ENCODE assay signal across 8 cellular contexts in the genomic region with DNA sequence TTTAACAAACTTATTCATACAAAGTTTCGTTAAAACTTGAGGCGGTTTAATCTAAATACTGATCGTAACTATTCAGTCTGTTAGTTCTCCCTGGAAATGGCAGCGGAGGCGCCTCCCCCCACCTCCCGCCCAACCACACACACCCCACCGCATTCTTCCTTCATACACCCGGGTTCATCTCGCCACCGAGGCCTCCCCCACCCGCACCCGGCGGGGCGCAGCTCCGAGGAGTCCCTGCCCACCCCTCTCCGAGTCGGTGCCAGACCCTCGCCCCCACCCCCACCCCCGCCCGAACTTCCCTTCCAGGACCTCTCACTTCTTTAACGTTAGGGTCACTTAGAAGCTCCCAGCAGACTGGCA. TPM values are rescaled to one million over a fixed set of nuclear protein-coding genes. Genes with fewer than 3 reads are reported as not detected.
DNase-seq lines count a peak whose midpoint lies in the region; ATAC-seq and TF ChIP-seq lines count a peak whose summit lies in the region.

No MANE protein-coding gene starts in this region.

- DNase-seq in activated CD8-positive, alpha-beta memory T cell treated with anti-CD3 and anti-CD28 coated beads, Interleukin-2, amount 10 ng/mL, durations not matched to agents 7 days and 5 days = no peak
- DNase-seq in activated CD8-positive, alpha-beta memory T cell treated with anti-CD3 and anti-CD28 coated beads, Interleukin-2, amount 50 U/mL, for 48 hours = no peak
- peak; percentile 45 for DNase-seq in NOMO-1 treated with DMSO at 0.1 percent for 48 hours (lab: John Stamatoyannopoulos, UW; ENCODE audit: unreplicated experiment)
- no peak for DNase-seq in chondrocyte (ENCODE audit: low spot score)
- peak in 1 of 2 donors; percentile 92 for DNase-seq in lower leg skin (ENCODE audit: low spot score in 2 of 2)
- peak; percentile 50 for DNase-seq in transverse colon

- TF ChIP-seq EP300 in transverse colon (IDR thresholded peaks at IDR 0.05; ENCODE audit: low read depth) = no peak

- TF ChIP-seq POLR2A in lower leg skin (IDR thresholded peaks at IDR 0.05) (no peak), transverse colon (IDR thresholded peaks at IDR 0.05) (no peak)

- H3K36me3 Mint-ChIP-seq in activated CD8-positive, alpha-beta memory T cell treated with anti-CD3 and anti-CD28 coated beads, Interleukin-2, amount 10 ng/mL, durations not matched to agents 7 days and 5 days = no peaks in the 10 kb centered on the region
- H3K36me3 Mint-ChIP-seq in chondrocyte (ENCODE audit: low read depth) = no peaks in the 10 kb centered on the region

- CTCF ChIA-PET in activated CD8-positive, alpha-beta memory T cell treated with anti-CD3 and anti-CD28 coated beads, Interleukin-2, amount 10 ng/mL, durations not matched to agents 7 days and 5 days (lab: Charles Lee) = no interaction called here

- intact Hi-C loops in lower leg skin (cut with DNase I; ENCODE audit: low total_unique reads) (no loop called here), transverse colon (cut with DNase I; ENCODE audit: low total_unique reads) (no loop called here)

- H3K4me3 ChIP-seq in lower leg skin (ENCODE audit: low read depth, poor library complexity, severe bottlenecking) (peak overlapping the region; percentile 23), transverse colon (peak overlapping the region; percentile 60 to 84 (median 70))

- peak overlapping the region; percentile 64 for H3K27ac Mint-ChIP-seq in activated CD8-positive, alpha-beta memory T cell treated with anti-CD3 and anti-CD28 coated beads, Interleukin-2, amount 10 ng/mL, durations not matched to agents 7 days and 5 days
- H3K27ac Mint-ChIP-seq in chondrocyte (ENCODE audit: unreplicated experiment) = peak overlapping the region; percentile 96

- peaks cover 26% of the 10 kb centered on the region for H3K4me1 Mint-ChIP-seq in activated CD8-positive, alpha-beta memory T cell treated with anti-CD3 and anti-CD28 coated beads, Interleukin-2, amount 10 ng/mL, durations not matched to agents 7 days and 5 days
- peaks cover 28% of the 10 kb centered on the region for H3K4me1 Mint-ChIP-seq in chondrocyte (ENCODE audit: low read depth)

- H3K27ac ChIP-seq in transverse colon = peak overlapping the region; percentile 84 to 95 (median 91)

- H3K9me3 ChIP-seq in transverse colon = no peaks in the 10 kb centered on the region

- peaks cover 74% of the 10 kb centered on the region for H3K27me3 Mint-ChIP-seq in activated CD8-positive, alpha-beta memory T cell treated with anti-CD3 and anti-CD28 coated beads, Interleukin-2, amount 10 ng/mL, durations not matched to agents 7 days and 5 days
- H3K27me3 Mint-ChIP-seq in chondrocyte (ENCODE audit: low read depth) = no peaks in the 10 kb centered on the region

- TF ChIP-seq CTCF in chondrocyte (IDR thresholded peaks at IDR 0.05) (no peak), lower leg skin (IDR thresholded peaks at IDR 0.05) (no peak), transverse colon (IDR thresholded peaks at IDR 0.05) (no peak)

- in situ Hi-C loops in transverse colon (cut with MboI; ENCODE audit: low pct_ligation_motif_present in 1 of 4, low pct_unique_long_range_greater_than_20kb in 1 of 4, low sequenced_read_pairs in 3 of 4) = no loop called here

- peak overlapping the region; percentile 76 for H3K4me3 Mint-ChIP-seq in activated CD8-positive, alpha-beta memory T cell treated with anti-CD3 and anti-CD28 coated beads, Interleukin-2, amount 10 ng/mL, durations not matched to agents 7 days and 5 days
- H3K4me3 Mint-ChIP-seq in chondrocyte (ENCODE audit: unreplicated experiment) = peak overlapping the region; percentile 88

- peaks cover 0 to 21% (median 14%) of the 10 kb centered on the region in 4 donors for H3K4me1 ChIP-seq in transverse colon

- 2% methylated on average over 19 to 20 of the region's 21 CpGs for WGBS in lower leg skin, 2 donors
- 0% methylated on average over 17 of the region's 21 CpGs; no CpG with 5 or more reads in 1 of the 2 donors for WGBS in transverse colon (ENCODE audit: low coverage in 1 of 2), 2 donors

- H3K9me3 Mint-ChIP-seq in activated CD8-positive, alpha-beta memory T cell treated with anti-CD3 and anti-CD28 coated beads, Interleukin-2, amount 10 ng/mL, durations not matched to agents 7 days and 5 days (ENCODE audit: low read depth) = no peaks in the 10 kb centered on the region
- no peaks in the 10 kb centered on the region for H3K9me3 Mint-ChIP-seq in chondrocyte (ENCODE audit: low read depth)

- no peaks in the 10 kb centered on the region for H3K27me3 ChIP-seq in transverse colon

- H3K36me3 ChIP-seq in transverse colon = no peaks in the 10 kb centered on the region

- ATAC-seq in activated CD8-positive, alpha-beta memory T cell treated with anti-CD3 and anti-CD28 coated beads, Interleukin-2, amount 10 ng/mL, durations not matched to agents 7 days and 5 days = no peak
- ATAC-seq in HG03442 (IDR thresholded peaks at IDR 0.05; ENCODE audit: unreplicated experiment) (no peak), GM19395 (IDR thresholded peaks at IDR 0.05; ENCODE audit: unreplicated experiment) (no peak)

RNA-seq across cellular contexts. Expression of a gene that starts 0.9 kb away (rescaled TPM):
- total RNA-seq in activated CD8-positive, alpha-beta memory T cell treated with anti-CD3 and anti-CD28 coated beads, Interleukin-2, amount 10 ng/mL, durations not matched to agents 7 days and 5 days = 1 to 10 TPM; 1.5 to 2.0 TPM
- total RNA-seq in chondrocyte = 26.1 to 31.8 TPM (median 27.7 TPM) in 3 replicates
- total RNA-seq in lower leg skin = 10 to 100 TPM; 34.4 to 57.3 (median 39.5) TPM
- 10 to 100 TPM; 19.4 to 37.8 (median 26.7) TPM for total RNA-seq in transverse colon

Comparison
In these comparisons a context has a peak if more than half of its experiments do, and no peak if none do; other contexts are left out.
1. DNase-seq: peak in NOMO-1 treated with DMSO at 0.1 percent for 48 hours (single experiment) and transverse colon (single experiment); none in activated CD8-positive, alpha-beta memory T cell treated with anti-CD3 and anti-CD28 coated beads, Interleukin-2, amount 10 ng/mL, durations not matched to agents 7 days and 5 days (single experiment), activated CD8-positive, alpha-beta memory T cell treated with anti-CD3 and anti-CD28 coated beads, Interleukin-2, amount 50 U/mL, for 48 hours (single experiment) and chondrocyte (single experiment).